ENCODE assay signal across 9 cellular contexts in the genomic region with DNA sequence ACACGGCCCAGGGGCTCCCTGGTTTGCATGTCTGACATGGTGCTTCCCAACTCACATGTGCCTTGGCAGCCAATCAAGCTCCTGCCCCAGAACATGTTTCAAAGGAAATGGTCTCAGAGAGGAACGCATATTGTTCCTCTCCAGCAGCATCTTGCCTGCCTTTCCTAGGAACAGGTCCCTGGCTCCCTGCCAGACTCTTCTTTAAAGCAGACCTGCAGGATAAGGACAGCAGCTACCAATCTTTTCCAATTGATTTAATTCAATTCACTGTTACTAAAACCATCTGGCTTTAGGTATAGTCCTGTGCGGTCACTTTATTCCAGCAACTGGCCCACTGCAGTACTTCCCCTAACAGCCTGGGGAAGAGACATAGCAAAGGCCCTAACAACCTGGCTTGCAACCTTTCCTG.
A peak's percentile ranks its signal among the peaks of the same experiment; 100 is the strongest.
DNase-seq lines count a peak whose midpoint lies in the region; ATAC-seq and TF ChIP-seq lines count a peak whose summit lies in the region.
"Had no signal": no experiment of that assay in that cellular context is flagged by ENCODE, and none has a peak within 500 bp of the region (broad histone marks: within the 10 kb centered on the region; RNA-seq: fewer than 3 reads in every experiment).

No MANE protein-coding gene starts in this region.

- peaks cover 10% of the 10 kb centered on the region for H3K4me1 ChIP-seq in A673 (ENCODE audit: insufficient read depth, low read length, poor library complexity, severe bottlenecking)

- TF ChIP-seq CTCF in A673 (conservative IDR thresholded peaks at IDR 0.05; ENCODE audit: low read depth, low read length): no peak
- no peak for TF ChIP-seq CTCF in astrocyte of the spinal cord (IDR thresholded peaks at IDR 0.05; ENCODE audit: low read depth, low read length)
- TF ChIP-seq CTCF in GM13976 (IDR thresholded peaks at IDR 0.05; ENCODE audit: borderline replicate concordance, control extremely low read depth, extremely low read depth, insufficient read depth, missing control alignments): no peak

- H3K9me3 ChIP-seq in A673 (ENCODE audit: low read depth, low read length, poor library complexity, severe bottlenecking): no peaks in the 10 kb centered on the region

- CTCF ChIA-PET in A673 (lab: Charles Lee) (interaction anchor here (1.1 to 1.7 kb wide), 2 partner anchors 16 to 24 kb away, joined by 4 to 6 read pairs; no protein-coding TSS in a partner anchor), HEK293T (lab: Yijun Ruan, JAX) (interaction anchor here (1.0 kb wide), 1 partner anchor 8 kb away, joined by 3 read pairs; no protein-coding TSS in a partner anchor)

- H3K4me3 ChIP-seq in A673 (ENCODE audit: low read depth, low read length, poor library complexity, severe bottlenecking) (no peak overlapping the region), astrocyte of the spinal cord (ENCODE audit: low read depth, low read length) (no peak overlapping the region)

- intact Hi-C loops in A673 (cut with micrococcal nuclease; ENCODE audit: unreplicated experiment): loop anchor here (2.0 kb wide), 2 partner anchors 13 to 21 kb away; no protein-coding TSS in a partner anchor
- intact Hi-C loops in left colon (cut with DNase I, micrococcal nuclease): no loop called here

- no peak overlapping the region for H3K27ac ChIP-seq in A673 (ENCODE audit: low read depth, low read length, poor library complexity, severe bottlenecking)

- peak; percentile 79 for DNase-seq in A673 (ENCODE audit: low spot score)
- DNase-seq in NCI-H1048 (lab: John Stamatoyannopoulos, UW): peak; percentile 74
- peak; percentile 61 for DNase-seq in astrocyte of the spinal cord (ENCODE audit: low read depth, low spot score)
- peak; percentile 39 to 46 for DNase-seq in left colon
- DNase-seq in GM13976 (ENCODE audit: low spot score): no peak
- DNase-seq in kidney glomerular epithelial cell (lab: John Stamatoyannopoulos, UW): no peak
- DNase-seq in stimulated activated CD4-positive, alpha-beta T cell treated with anti-CD3 and anti-CD28 coated beads, Interleukin-2, amount 100 ng/mL, for 24 hours: no peak
- no peak for DNase-seq in HEK293T (ENCODE audit: extremely low spot score)
- DNase-seq: CD8-positive, alpha-beta memory T cell had no signal

- POLR2A ChIA-PET in A673 (lab: Charles Lee; ENCODE audit: low non-redundant PET): no interaction called here
- POLR2A ChIA-PET in HEK293T (lab: Yijun Ruan, JAX): interaction anchor here (0.7 kb wide), 1 partner anchor 238 kb away, joined by 3 read pairs; no protein-coding TSS in a partner anchor

- no peaks in the 10 kb centered on the region for H3K36me3 ChIP-seq in A673 (ENCODE audit: insufficient read depth, low read length, poor library complexity, severe bottlenecking)

- in situ Hi-C loops in astrocyte of the spinal cord (cut with HindIII; ENCODE audit: low sequenced_read_pairs): no loop called here
- in situ Hi-C loops in GM13976 (cut with MboI; ENCODE audit: low sequenced_read_pairs, unreplicated experiment): no loop called here

- H3K27me3 ChIP-seq in A673 (replicated peaks; ENCODE audit: insufficient read depth, low read depth, low read length, poor library complexity): no peaks in the 10 kb centered on the region

- no TSS peak for BruUV-seq in A673 (replicated peaks; lab: Mats Ljungman, UMichigan)

- ATAC-seq in left colon: peak; percentile 25

TF ChIP-seq in HEK293T, 16 proteins besides CTCF, POLR2A, EP300 and RAD21:
- no peak for TF ChIP-seq FOXM1 (IDR thresholded peaks at IDR 0.05; ENCODE audit: borderline replicate concordance)

Comparison
In these comparisons a context has a peak if more than half of its experiments do, and no peak if none do; other contexts are left out.
1. DNase-seq: peak in A673 (single experiment), NCI-H1048 (single experiment), astrocyte of the spinal cord (single experiment) and left colon (2 of 2); none in GM13976 (single experiment), kidney glomerular epithelial cell (single experiment), stimulated activated CD4-positive, alpha-beta T cell treated with anti-CD3 and anti-CD28 coated beads, Interleukin-2, amount 100 ng/mL, for 24 hours (0 of 2) and HEK293T (single experiment).